In the genomic region with DNA sequence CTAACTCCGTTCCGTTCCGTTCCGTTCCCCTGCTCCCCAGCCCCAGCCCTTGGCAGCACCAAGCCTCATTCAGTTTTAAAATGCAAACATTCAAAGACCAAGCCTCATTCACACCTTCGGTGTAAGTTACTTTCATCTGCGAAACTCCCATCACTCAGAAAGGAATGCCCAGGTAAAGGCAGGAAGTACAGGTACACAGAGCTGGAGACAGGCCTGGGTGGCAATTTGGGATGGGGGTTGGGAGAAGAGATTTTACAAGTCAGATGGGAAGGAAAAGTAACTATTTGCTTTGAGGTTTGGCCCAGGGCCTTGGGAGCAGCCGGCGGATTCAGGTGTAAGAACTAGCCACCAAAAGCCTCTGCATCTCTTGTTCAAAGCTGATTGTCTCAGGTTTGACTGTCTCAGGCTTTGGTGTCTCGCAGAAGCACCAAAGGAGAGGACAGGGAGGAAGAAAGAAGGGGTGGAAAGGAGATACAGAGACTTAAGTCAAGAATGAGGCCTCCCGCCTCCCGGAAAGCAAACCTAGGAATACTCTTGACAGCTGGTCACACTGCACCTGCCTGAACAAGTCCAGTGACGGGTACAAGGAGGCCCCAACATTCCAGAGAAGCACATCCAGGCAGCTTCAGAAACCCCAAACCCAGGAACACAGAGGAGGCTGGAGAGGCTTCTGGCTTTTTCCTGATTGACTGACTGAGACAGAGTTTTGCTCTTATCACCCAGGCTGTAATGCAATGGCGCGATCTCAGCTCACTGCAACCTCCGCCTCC, we compare ENCODE assay signal across 18 cellular contexts. TPM values are rescaled to one million over a fixed set of nuclear protein-coding genes. Genes with fewer than 3 reads are reported as not detected.
DNase-seq lines count a peak whose midpoint lies in the region; ATAC-seq, FAIRE-seq and TF ChIP-seq lines count a peak whose summit lies in the region.
"Had no signal": no experiment of that assay in that cellular context is flagged by ENCODE, and none has a peak within 500 bp of the region (broad histone marks: within the 10 kb centered on the region; RNA-seq: fewer than 3 reads in every experiment).

No MANE protein-coding gene starts in this region.

- peak overlapping the region; percentile 37 for H3K27ac Mint-ChIP-seq in astrocyte (ENCODE audit: unreplicated experiment)
- H3K27ac Mint-ChIP-seq: activated CD8-positive, alpha-beta T cell treated with anti-CD3 and anti-CD28 coated beads for 36 hours; activated T-helper 2 cell treated with anti-CD3 and anti-CD28 coated beads, Interferon-gamma antibody, Interleukin-2, Interleukin-4, amounts not matched to agents 10 μg/mL and 5 μg/mL and 100 μg/mL, durations not matched to agents 14 hours and 24 hours and 36 hours; stimulated activated naive CD8-positive, alpha-beta T cell treated with anti-CD3 and anti-CD28 coated beads, Interleukin-15, Interleukin-2, amounts not matched to agents 100 ng/mL and 50 ng/mL, for 24 hours had no signal

- H3K4me1 Mint-ChIP-seq in astrocyte (ENCODE audit: low read depth, unreplicated experiment), result peaks cover 44% of the 10 kb centered on the region

- H3K27ac ChIP-seq in HUES48 (ENCODE audit: low read depth, low read length) (peak overlapping the region; percentile 65), astrocyte (ENCODE audit: low read depth, low read length) (no peak overlapping the region), keratinocyte (ENCODE audit: control insufficient read depth, insufficient read depth, low read length) (peak overlapping the region; percentile 98), thymus (ENCODE audit: low read depth) (peak overlapping the region; percentile 3), A673 (ENCODE audit: low read depth, low read length, poor library complexity, severe bottlenecking) (no peak overlapping the region)

- H3K4me1 ChIP-seq in HUES48 (ENCODE audit: control insufficient read depth, insufficient read depth, low read length), result peaks cover 27% of the 10 kb centered on the region
- H3K4me1 ChIP-seq in astrocyte (ENCODE audit: insufficient read depth, low read length), result peaks cover 32% of the 10 kb centered on the region
- H3K4me1 ChIP-seq in keratinocyte (ENCODE audit: control insufficient read depth, extremely low read depth, insufficient read depth, low read length), result peaks cover 72% of the 10 kb centered on the region
- no peaks in the 10 kb centered on the region for H3K4me1 ChIP-seq in thymus (ENCODE audit: control insufficient read depth, insufficient read depth, low read length)
- H3K4me1 ChIP-seq in A673 (ENCODE audit: insufficient read depth, low read length, poor library complexity, severe bottlenecking), result no peaks in the 10 kb centered on the region

- BruUV-seq in A673 (replicated peaks; lab: Mats Ljungman, UMichigan), result no TSS peak

- ATAC-seq in HG02571 (IDR thresholded peaks at IDR 0.05; ENCODE audit: unreplicated experiment), result no peak
- ATAC-seq in GM18519 (IDR thresholded peaks at IDR 0.05; ENCODE audit: low FRiP score, unreplicated experiment), result no peak
- ATAC-seq: activated CD8-positive, alpha-beta T cell treated with anti-CD3 and anti-CD28 coated beads for 36 hours; left cardiac atrium had no signal

- peaks cover 2% of the 10 kb centered on the region for H3K9me1 ChIP-seq in keratinocyte (ENCODE audit: control insufficient read depth, extremely low read depth, insufficient read depth, low read length)

- peaks cover 18% of the 10 kb centered on the region for H3K36me3 Mint-ChIP-seq in astrocyte (ENCODE audit: low read depth, unreplicated experiment)

- intact Hi-C loops in A673 (cut with micrococcal nuclease; ENCODE audit: unreplicated experiment), result no loop called here

- TF ChIP-seq CTCF in astrocyte (IDR thresholded peaks at IDR 0.05; ENCODE audit: insufficient read depth, low read depth, low read length), result no peak
- TF ChIP-seq CTCF in keratinocyte (optimal IDR thresholded peaks at IDR 0.05 in 1 of 3, IDR thresholded peaks at IDR 0.05 in 1 of 3, conservative IDR thresholded peaks at IDR 0.05 in 1 of 3; ENCODE audit: extremely low read depth in 1 of 3, insufficient read depth in 2 of 3, low read length in 3 of 3), result no peak
- TF ChIP-seq CTCF in A673 (conservative IDR thresholded peaks at IDR 0.05; ENCODE audit: low read depth, low read length), result no peak

- H3K4me3 Mint-ChIP-seq in astrocyte (ENCODE audit: unreplicated experiment), result no peak overlapping the region
- H3K4me3 Mint-ChIP-seq: activated CD8-positive, alpha-beta T cell treated with anti-CD3 and anti-CD28 coated beads for 36 hours; stimulated activated naive CD8-positive, alpha-beta T cell treated with anti-CD3 and anti-CD28 coated beads, Interleukin-15, Interleukin-2, amounts not matched to agents 100 ng/mL and 50 ng/mL, for 24 hours had no signal

- H3K27me3 ChIP-seq in HUES48 (ENCODE audit: control insufficient read depth, insufficient read depth, low read length) (no peaks in the 10 kb centered on the region), astrocyte (ENCODE audit: insufficient read depth, low read length) (no peaks in the 10 kb centered on the region), keratinocyte (ENCODE audit: control insufficient read depth, extremely low read depth, insufficient read depth, low read length) (no peaks in the 10 kb centered on the region), thymus (ENCODE audit: control insufficient read depth, insufficient read depth) (no peaks in the 10 kb centered on the region), A673 (replicated peaks; ENCODE audit: insufficient read depth, low read depth, low read length, poor library complexity) (no peaks in the 10 kb centered on the region)
- H3K27me3 ChIP-seq: MG63 had no signal

- no peak overlapping the region for H3K4me3 ChIP-seq in HUES48 (ENCODE audit: low read depth, low read length)
- H3K4me3 ChIP-seq in astrocyte (ENCODE audit: insufficient read depth, low read depth, low read length), result no peak overlapping the region
- peak overlapping the region in 2 of 3 experiments; percentile 47 to 60 for H3K4me3 ChIP-seq in keratinocyte (ENCODE audit: control insufficient read depth in 2 of 3, extremely low read depth in 1 of 3, insufficient read depth in 2 of 3, low read depth in 1 of 3, low read length in 3 of 3)
- H3K4me3 ChIP-seq in thymus (ENCODE audit: low read length), result no peak overlapping the region
- H3K4me3 ChIP-seq in A673 (ENCODE audit: low read depth, low read length, poor library complexity, severe bottlenecking), result no peak overlapping the region
- H3K4me3 ChIP-seq: MG63 had no signal

- DNase-seq in astrocyte (ENCODE audit: low read depth) (no peak), keratinocyte (ENCODE audit: low read depth, low spot score) (peak; percentile 83), RPMI8226 (no peak), A673 (ENCODE audit: low spot score) (no peak)
- DNase-seq: activated CD8-positive, alpha-beta T cell treated with anti-CD3 and anti-CD28 coated beads for 36 hours; AML-193; amniotic stem cell; left cardiac atrium; MG63; NCI-H1694 treated with DMSO at 0.1 percent for 48 hours; NCI-H524 treated with DMSO at 0.1 percent for 48 hours had no signal

- H3K9ac ChIP-seq in HUES48 (ENCODE audit: low read depth, low read length), result no peak overlapping the region
- H3K9ac ChIP-seq in astrocyte (ENCODE audit: low read length), result no peak overlapping the region
- H3K9ac ChIP-seq in keratinocyte (ENCODE audit: control insufficient read depth, extremely low read depth, insufficient read depth, low read length), result peak overlapping the region; percentile 71

- H3K36me3 ChIP-seq in HUES48 (ENCODE audit: control insufficient read depth, insufficient read depth, low read length) (peaks cover 8% of the 10 kb centered on the region; the same call in 1 of the 2 replicates), astrocyte (ENCODE audit: insufficient read depth, low read length) (no peaks in the 10 kb centered on the region), keratinocyte (ENCODE audit: control insufficient read depth in 2 of 2, extremely low read depth in 1 of 2, insufficient read depth in 2 of 2, low read length in 2 of 2) (peaks cover 8 to 10% of the 10 kb centered on the region in 2 experiments), thymus (ENCODE audit: control insufficient read depth, insufficient read depth) (no peaks in the 10 kb centered on the region), A673 (ENCODE audit: insufficient read depth, low read length, poor library complexity, severe bottlenecking) (no peaks in the 10 kb centered on the region)

- dilution Hi-C loops in keratinocyte (cut with MboI; ENCODE audit: extremely low pct_ligation_motif_present, low sequenced_read_pairs), result no loop called here

- H4K20me1 ChIP-seq in astrocyte (ENCODE audit: insufficient read depth, low read length) (peaks cover 70% of the 10 kb centered on the region), keratinocyte (ENCODE audit: control insufficient read depth, extremely low read depth, insufficient read depth, low read length) (peaks cover 2% of the 10 kb centered on the region)

- peaks cover 1% of the 10 kb centered on the region for H3K9me3 Mint-ChIP-seq in astrocyte (ENCODE audit: unreplicated experiment)
- H3K9me3 Mint-ChIP-seq: activated CD8-positive, alpha-beta T cell treated with anti-CD3 and anti-CD28 coated beads for 36 hours; activated T-helper 2 cell treated with anti-CD3 and anti-CD28 coated beads, Interferon-gamma antibody, Interleukin-2, Interleukin-4, amounts not matched to agents 10 μg/mL and 5 μg/mL and 100 μg/mL, durations not matched to agents 14 hours and 24 hours and 36 hours; stimulated activated naive CD8-positive, alpha-beta T cell treated with anti-CD3 and anti-CD28 coated beads, Interleukin-15, Interleukin-2, amounts not matched to agents 100 ng/mL and 50 ng/mL, for 24 hours had no signal

- FAIRE-seq in astrocyte (lab: Jason Lieb, UNC), result no peak
- FAIRE-seq in keratinocyte (lab: Jason Lieb, UNC), result peak; percentile 94
- FAIRE-seq: colon had no signal

- POLR2A ChIA-PET in A673 (lab: Charles Lee; ENCODE audit: low non-redundant PET), result interaction anchor here (0.6 kb wide), 1 partner anchor 33 kb away, joined by 8 read pairs; no protein-coding TSS in a partner anchor

- H3K27me3 Mint-ChIP-seq in astrocyte (ENCODE audit: low read depth, unreplicated experiment), result no peaks in the 10 kb centered on the region

- WGBS in thymus, result 74% methylated on average over 15 of the region's 15 CpGs

- H3K4me2 ChIP-seq in astrocyte (ENCODE audit: low read length), result no peak overlapping the region
- peak overlapping the region; percentile 97 for H3K4me2 ChIP-seq in keratinocyte (ENCODE audit: control insufficient read depth, extremely low read depth, insufficient read depth, low read depth, low read length)

- H3K79me2 ChIP-seq in astrocyte (ENCODE audit: insufficient read depth, low read length) (peaks cover 58% of the 10 kb centered on the region), keratinocyte (ENCODE audit: control insufficient read depth, insufficient read depth, low read length) (peaks cover 53% of the 10 kb centered on the region)

- H2AFZ ChIP-seq in astrocyte (ENCODE audit: low read depth, low read length) (no peak overlapping the region), keratinocyte (ENCODE audit: control insufficient read depth, low read length) (no peak overlapping the region)

- CTCF ChIA-PET in A673 (lab: Charles Lee), result no interaction called here

- no peaks in the 10 kb centered on the region for H3K9me3 ChIP-seq in HUES48 (ENCODE audit: control insufficient read depth, insufficient read depth, low read length)
- H3K9me3 ChIP-seq in astrocyte (ENCODE audit: insufficient read depth, low read depth, low read length), result no peaks in the 10 kb centered on the region
- H3K9me3 ChIP-seq in keratinocyte (ENCODE audit: control insufficient read depth, low read depth, low read length), result no peaks in the 10 kb centered on the region
- H3K9me3 ChIP-seq in thymus (ENCODE audit: control insufficient read depth), result no peaks in the 10 kb centered on the region
- H3K9me3 ChIP-seq in A673 (ENCODE audit: low read depth, low read length, poor library complexity, severe bottlenecking), result no peaks in the 10 kb centered on the region
- H3K9me3 ChIP-seq: MG63 had no signal

RNA-seq across cellular contexts. Expression of gene NXN, which starts 54.7 kb away (rescaled TPM):
- total RNA-seq in astrocyte (104 and 106 TPM in 2 replicates), A673 (2021) (6.0 and 9.8 TPM in 2 replicates)
- polyA plus RNA-seq in keratinocyte (90.4 to 99.3 TPM (median 94.4 TPM) in 3 replicates), thymus (25.7 TPM)
- polyA plus RNA-seq in keratinocyte (2011; ENCODE audit: low read depth), result 28.0 TPM
- polyA plus RNA-seq in keratinocyte (2011; cell fraction: cytosol; rRNA removed), result 105 and 138 TPM in 2 replicates
- polyA plus RNA-seq in keratinocyte (2011; cell fraction: nucleus; rRNA removed), result 102 and 138 TPM in 2 replicates
- 68.0 and 95.5 TPM in 2 replicates for polyA plus RNA-seq in keratinocyte (2012; ENCODE audit: low replicate concordance)
- polyA minus RNA-seq in keratinocyte, result 119 to 243 TPM (median 131 TPM) in 3 replicates
- polyA minus RNA-seq in keratinocyte (2011; cell fraction: cytosol; rRNA and poly(A)+ RNA removed), result 140 TPM
- polyA minus RNA-seq in keratinocyte (2011; cell fraction: nucleus; rRNA and poly(A)+ RNA removed), result 67.5 and 81.9 TPM in 2 replicates

Comparison
In these comparisons a context has a peak if more than half of its experiments do, and no peak if none do; other contexts are left out.
1. H3K27ac ChIP-seq: peak in HUES48 (single experiment), keratinocyte (single experiment) and thymus (single experiment); none in astrocyte (single experiment) and A673 (single experiment).
2. H3K4me3 ChIP-seq: peak in keratinocyte (2 of 3); none in HUES48 (single experiment), astrocyte (single experiment), thymus (single experiment) and A673 (single experiment).